ENCODE assay signal across 23 cellular contexts in the genomic region with DNA sequence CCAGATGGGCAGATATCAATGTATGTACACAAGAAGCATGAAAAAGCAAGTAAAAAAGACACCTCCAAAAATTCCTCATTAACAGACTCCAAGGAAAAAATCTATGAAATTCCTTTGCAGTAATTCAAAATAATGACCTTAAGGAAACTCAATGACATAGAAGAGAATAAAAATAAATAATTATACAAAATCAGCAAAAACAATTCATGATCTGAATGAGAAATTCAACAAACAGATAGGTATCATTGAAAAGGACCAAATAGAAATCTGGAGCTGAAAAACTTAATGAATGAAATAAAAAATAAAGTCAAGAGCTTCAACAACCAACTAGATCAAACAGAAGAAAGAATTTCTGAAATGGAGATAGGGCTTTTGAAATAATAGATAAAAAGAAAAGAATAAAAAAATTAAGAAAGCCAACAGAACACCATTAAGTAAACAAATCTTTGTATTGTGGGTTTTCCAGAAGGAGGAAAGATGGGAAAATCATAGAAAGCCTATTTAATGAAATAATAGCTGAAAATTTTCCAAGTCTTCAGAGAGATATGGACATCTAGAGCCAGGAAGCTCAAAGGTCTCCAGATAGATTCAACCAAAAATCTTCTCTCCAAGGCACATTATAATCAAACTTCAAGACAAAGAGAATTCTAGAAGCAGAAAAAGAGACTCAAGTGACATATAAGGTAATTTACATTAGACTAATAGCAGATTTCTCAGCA. TPM values are rescaled to one million over a fixed set of nuclear protein-coding genes. Genes with fewer than 3 reads are reported as not detected.
"Had no signal": no experiment of that assay in that cellular context is flagged by ENCODE, and none has a peak within 500 bp of the region (broad histone marks: within the 10 kb centered on the region; RNA-seq: fewer than 3 reads in every experiment).

No MANE protein-coding gene starts in this region.

- H3K36me3 ChIP-seq: heart left ventricle, right lobe of liver, suprapubic skin, tibial nerve, upper lobe of right lung, vagina had no signal

- H3K9me3 ChIP-seq: vagina had no signal

- H3K27ac ChIP-seq: dorsolateral prefrontal cortex, heart left ventricle, psoas muscle, right lobe of liver, suprapubic skin, tibial nerve, upper lobe of right lung, vagina had no signal

- ATAC-seq: esophagus mucosa; heart left ventricle; left lobe of liver; naive thymus-derived CD4-positive, alpha-beta T cell; psoas muscle; right lobe of liver; stimulated activated effector memory CD8-positive, alpha-beta T cell treated with anti-CD3 and anti-CD28 coated beads, Interleukin-12 subunit alpha, Interleukin-12 subunit beta, amount 100 ng/mL, for 72 hours; stimulated activated naive CD8-positive, alpha-beta T cell treated with anti-CD3 and anti-CD28 coated beads, Interleukin-15, Interleukin-2, amounts not matched to agents 100 U/mL and 50 U/mL, for 24 hours; upper lobe of right lung had no signal

- H3K4me1 ChIP-seq: heart left ventricle, psoas muscle, right lobe of liver, suprapubic skin, tibial nerve, upper lobe of right lung, vagina had no signal

- H3K4me3 ChIP-seq: dorsolateral prefrontal cortex, heart left ventricle, psoas muscle, right lobe of liver, suprapubic skin, tibial nerve, upper lobe of right lung, vagina had no signal

- H3K27me3 ChIP-seq: heart left ventricle, right lobe of liver, suprapubic skin, tibial nerve, upper lobe of right lung, vagina had no signal

- FAIRE-seq: frontal cortex, islet of Langerhans had no signal

- DNase-seq: dorsolateral prefrontal cortex; effector CD8-positive, alpha-beta T cell; heart left ventricle; hypothalamus; kidney glomerular epithelial cell; mammary epithelial cell; naive thymus-derived CD4-positive, alpha-beta T cell; nephron progenitor cell; psoas muscle; retina; right lobe of liver; stimulated activated CD4-positive, alpha-beta T cell treated with anti-CD3 and anti-CD28 coated beads, Interleukin-4, amount 100 ng/mL, for 1 hour; stimulated activated CD8-positive, alpha-beta memory T cell treated with anti-CD3 and anti-CD28 coated beads, Interleukin-4, amount 100 ng/mL, for 48 hours; stimulated activated naive CD8-positive, alpha-beta T cell treated with anti-CD3 and anti-CD28 coated beads, Interleukin-15, Interleukin-2, amounts not matched to agents 100 U/mL and 50 U/mL, for 24 hours; upper lobe of right lung had no signal

RNA-seq across cellular contexts. Expression of a gene that starts 52.0 kb away (rescaled TPM):
- polyA plus RNA-seq: naive thymus-derived CD4-positive, alpha-beta T cell had no signal
